In genomic region chr10:97333351-97333600, GRCh38 we compare ENCODE assay signal across 8 cellular contexts. TPM values are rescaled to one million over a fixed set of nuclear protein-coding genes. Genes with fewer than 3 reads are reported as not detected.
DNase-seq lines count a peak whose midpoint lies in the region; ATAC-seq lines count a peak whose summit lies in the region.

No MANE protein-coding gene starts in this region.

- peak overlapping the region; percentile 89 to 96 (median 91) for H3K4me3 Mint-ChIP-seq in CD8-positive, alpha-beta memory T cell
- peak overlapping the region; percentile 89 for H3K4me3 Mint-ChIP-seq in activated naive CD8-positive, alpha-beta T cell treated with anti-CD3 and anti-CD28 coated beads for 36 hours

- H3K9ac ChIP-seq in HUES64 (ENCODE audit: low read depth, low read length) (peak overlapping the region; percentile 94), stomach smooth muscle (ENCODE audit: low read length in 2 of 2) (peak overlapping the region; percentile 78 to 91)

- peak overlapping the region; percentile 49 for H3K27ac ChIP-seq in CD8-positive, alpha-beta memory T cell (ENCODE audit: low read depth, low read length)
- peak overlapping the region; percentile 5 for H3K27ac ChIP-seq in HUES64 (ENCODE audit: low read depth, low read length)
- peak overlapping the region; percentile 87 for H3K27ac ChIP-seq in stomach smooth muscle (ENCODE audit: low read length)

- CTCF ChIA-PET in CD8-positive, alpha-beta memory T cell (lab: Charles Lee): interaction anchor here (1.4 to 5.7 kb wide), 7 partner anchors 8 to 67 kb away, joined by 4 to 41 read pairs (median 5); partner anchors contain the start of genes ARHGAP19 and FRAT1

- H3K27ac Mint-ChIP-seq in CD8-positive, alpha-beta memory T cell: peak overlapping the region; percentile 72 to 98 (median 85)
- peak overlapping the region; percentile 70 for H3K27ac Mint-ChIP-seq in activated naive CD8-positive, alpha-beta T cell treated with anti-CD3 and anti-CD28 coated beads for 36 hours

- H3K9me3 Mint-ChIP-seq in CD8-positive, alpha-beta memory T cell: peaks cover 0 to 2% (median 0%) of the 10 kb centered on the region in 5 donors
- H3K9me3 Mint-ChIP-seq in activated naive CD8-positive, alpha-beta T cell treated with anti-CD3 and anti-CD28 coated beads for 36 hours: no peaks in the 10 kb centered on the region

- H3K4me3 ChIP-seq in CD8-positive, alpha-beta memory T cell (ENCODE audit: low read length): peak overlapping the region; percentile 67
- H3K4me3 ChIP-seq in HUES64 (ENCODE audit: low read length): peak overlapping the region; percentile 82
- peak overlapping the region; percentile 92 for H3K4me3 ChIP-seq in iPS-18c (ENCODE audit: insufficient read depth, low read depth, low read length)
- H3K4me3 ChIP-seq in stomach smooth muscle (ENCODE audit: low read length in 2 of 2): peak overlapping the region; percentile 83 to 84

- POLR2A ChIA-PET in CD8-positive, alpha-beta memory T cell (lab: Charles Lee): interaction anchor here (0.5 to 4.9 kb wide), 5 partner anchors 12 to 403 kb away, joined by 3 to 75 read pairs (median 9); partner anchors contain the start of genes FRAT1 and ZFYVE27

- H3K9me3 ChIP-seq in CD8-positive, alpha-beta memory T cell (ENCODE audit: low read length): no peaks in the 10 kb centered on the region
- H3K9me3 ChIP-seq in HUES64 (ENCODE audit: insufficient read depth, low read depth, low read length): no peaks in the 10 kb centered on the region
- peaks cover 6% of the 10 kb centered on the region for H3K9me3 ChIP-seq in iPS-18c (ENCODE audit: control insufficient read depth, insufficient read depth, low read length)
- H3K9me3 ChIP-seq in stomach smooth muscle (ENCODE audit: control insufficient read depth in 2 of 2, low read length in 2 of 2): no peaks in the 10 kb centered on the region

- no peak for ATAC-seq in HG02884 (IDR thresholded peaks at IDR 0.05; ENCODE audit: unreplicated experiment)

- no peak for DNase-seq in CD8-positive, alpha-beta memory T cell
- DNase-seq in activated naive CD8-positive, alpha-beta T cell treated with anti-CD3 and anti-CD28 coated beads for 36 hours: no peak
- DNase-seq in NCI-H510A treated with DMSO at 0.1 percent for 48 hours (lab: John Stamatoyannopoulos, UW) (no peak), NCI-H1092 (lab: John Stamatoyannopoulos, UW) (no peak)

- H3K4me1 ChIP-seq in CD8-positive, alpha-beta memory T cell (ENCODE audit: insufficient read depth, low read length): peaks cover 28% of the 10 kb centered on the region
- H3K4me1 ChIP-seq in HUES64 (ENCODE audit: insufficient read depth, low read length) (peaks cover 26% of the 10 kb centered on the region), stomach smooth muscle (ENCODE audit: control insufficient read depth, insufficient read depth, low read length) (peaks cover 35% of the 10 kb centered on the region)

- peaks cover 0 to 37% (median 7%) of the 10 kb centered on the region in 3 donors for H3K36me3 Mint-ChIP-seq in CD8-positive, alpha-beta memory T cell
- H3K36me3 Mint-ChIP-seq in activated naive CD8-positive, alpha-beta T cell treated with anti-CD3 and anti-CD28 coated beads for 36 hours: peaks cover 4% of the 10 kb centered on the region

- no peaks in the 10 kb centered on the region for H3K36me3 ChIP-seq in CD8-positive, alpha-beta memory T cell (ENCODE audit: insufficient read depth, low read length)
- peaks cover 21% of the 10 kb centered on the region for H3K36me3 ChIP-seq in HUES64 (ENCODE audit: insufficient read depth, low read length)
- H3K36me3 ChIP-seq in stomach smooth muscle (ENCODE audit: control insufficient read depth in 2 of 2, insufficient read depth in 2 of 2, low read length in 2 of 2): peaks cover 3 to 7% of the 10 kb centered on the region in 2 donors

- peaks cover 2 to 3% of the 10 kb centered on the region in 2 donors for H3K27me3 Mint-ChIP-seq in CD8-positive, alpha-beta memory T cell
- H3K27me3 Mint-ChIP-seq in activated naive CD8-positive, alpha-beta T cell treated with anti-CD3 and anti-CD28 coated beads for 36 hours: no peaks in the 10 kb centered on the region

- H3K4me1 Mint-ChIP-seq in CD8-positive, alpha-beta memory T cell: peaks cover 33 to 54% (median 50%) of the 10 kb centered on the region in 3 donors
- peaks cover 42% of the 10 kb centered on the region for H3K4me1 Mint-ChIP-seq in activated naive CD8-positive, alpha-beta T cell treated with anti-CD3 and anti-CD28 coated beads for 36 hours

- WGBS in HUES64: 0% methylated on average over 5 of the region's 7 CpGs

- no peaks in the 10 kb centered on the region for H3K27me3 ChIP-seq in CD8-positive, alpha-beta memory T cell (ENCODE audit: insufficient read depth, low read length, poor library complexity, severe bottlenecking)
- H3K27me3 ChIP-seq in HUES64 (ENCODE audit: insufficient read depth, low read length): peaks cover 6% of the 10 kb centered on the region; the same call in 1 of the 2 replicates
- H3K27me3 ChIP-seq in stomach smooth muscle (ENCODE audit: control insufficient read depth in 1 of 2, insufficient read depth in 2 of 2, low read length in 2 of 2): no peaks in the 10 kb centered on the region

RNA-seq across cellular contexts. Expression of gene FRAT2, which starts 1.3 kb away (rescaled TPM):
- 10 to 100 TPM in 1 of 2 experiments, 1 to 10 TPM in 1; 9.8 to 10.4 TPM for total RNA-seq in CD8-positive, alpha-beta memory T cell
- 18.7 TPM for polyA plus RNA-seq in CD8-positive, alpha-beta memory T cell
- polyA plus RNA-seq in HUES64 (2013, experiment 1 of 2): 33.7 TPM
- polyA plus RNA-seq in HUES64 (2013, experiment 2 of 2): 29.7 TPM
- total RNA-seq in activated naive CD8-positive, alpha-beta T cell treated with anti-CD3 and anti-CD28 coated beads for 36 hours: 1 to 10 TPM; 8.8 to 9.5 TPM

RNA-seq across cellular contexts. Expression of gene FRAT1, which starts 14.2 kb away (rescaled TPM):
- 1 to 10 TPM; 4.3 to 4.7 TPM for total RNA-seq in CD8-positive, alpha-beta memory T cell
- polyA plus RNA-seq in CD8-positive, alpha-beta memory T cell: 13.3 TPM
- polyA plus RNA-seq in HUES64 (2013, experiment 1 of 2): 2.4 TPM
- 2.2 TPM for polyA plus RNA-seq in HUES64 (2013, experiment 2 of 2)
- 1 to 10 TPM; 2.7 to 3.2 TPM for total RNA-seq in activated naive CD8-positive, alpha-beta T cell treated with anti-CD3 and anti-CD28 coated beads for 36 hours

RNA-seq across cellular contexts. Expression of gene ARHGAP19, which starts 40.8 kb away (rescaled TPM):
- total RNA-seq in CD8-positive, alpha-beta memory T cell: 10 to 100 TPM; 23.3 to 26.5 TPM
- polyA plus RNA-seq in CD8-positive, alpha-beta memory T cell: 8.9 TPM
- 17.7 TPM for polyA plus RNA-seq in HUES64 (2013, experiment 1 of 2)
- 21.8 TPM for polyA plus RNA-seq in HUES64 (2013, experiment 2 of 2)
- 10 to 100 TPM; 36.1 to 42.9 TPM for total RNA-seq in activated naive CD8-positive, alpha-beta T cell treated with anti-CD3 and anti-CD28 coated beads for 36 hours

Comparison
In these comparisons a context has a peak if more than half of its experiments do, and no peak if none do; other contexts are left out.
1. H3K27ac ChIP-seq: peak in every context shown above with its lines; median percentile 87 in stomach smooth muscle; 49 in CD8-positive, alpha-beta memory T cell; 5 in HUES64.